In the genomic region with DNA sequence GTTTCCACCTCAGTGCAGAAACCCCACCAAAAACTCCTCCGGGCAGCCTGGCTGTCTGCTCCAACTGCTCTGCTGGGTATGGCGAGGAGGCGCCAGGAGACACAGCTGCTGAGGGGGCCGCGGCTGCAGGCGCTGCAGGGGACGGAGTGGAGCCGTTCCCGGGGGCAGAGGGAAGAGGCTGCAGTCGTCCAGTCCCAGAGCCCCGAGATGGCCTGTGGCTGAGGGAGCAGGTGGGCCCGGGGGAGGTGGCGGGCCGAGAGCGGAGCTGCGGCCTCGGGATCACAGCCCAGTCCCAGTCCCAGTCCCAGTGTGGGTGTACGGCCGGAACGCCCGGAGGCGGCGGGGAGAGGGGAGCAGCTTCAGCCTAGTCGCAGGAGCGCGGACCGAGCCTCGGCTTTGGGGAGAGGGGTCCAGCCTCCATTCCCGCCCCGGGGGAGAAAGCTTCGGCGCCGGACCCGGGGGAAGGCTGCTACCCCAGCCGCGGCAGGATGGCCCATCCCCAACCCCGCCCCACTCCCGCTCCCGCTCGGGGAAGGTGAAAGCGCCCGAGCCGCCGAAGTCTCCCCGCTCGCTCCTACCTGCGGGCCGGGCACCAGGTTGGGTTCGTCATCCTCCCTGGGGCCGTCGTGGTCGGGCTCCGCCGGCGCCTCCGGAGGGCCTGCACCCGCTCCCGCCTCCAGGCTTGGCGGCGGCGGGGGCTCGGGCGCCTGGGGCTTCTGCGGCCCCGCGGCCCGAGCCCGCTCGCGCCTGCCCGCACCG, we compare ENCODE assay signal across 8 cellular contexts. TPM values are rescaled to one million over a fixed set of nuclear protein-coding genes. Genes with fewer than 3 reads are reported as not detected.
DNase-seq lines count a peak whose midpoint lies in the region; ATAC-seq, FAIRE-seq and TF ChIP-seq lines count a peak whose summit lies in the region.

No MANE protein-coding gene starts in this region.

- peak overlapping the region; percentile 52 for H2BK120ac ChIP-seq in mesendoderm (ENCODE audit: low read depth, low read length)

- peak overlapping the region; percentile 92 for H3K56ac ChIP-seq in mesendoderm (ENCODE audit: low read length)

- H3K4me3 ChIP-seq in ectodermal cell (ENCODE audit: insufficient read depth, low read depth, low read length) (peak overlapping the region; percentile 57), mesendoderm (ENCODE audit: low read length) (peak overlapping the region; percentile 87)

- H3K79me1 ChIP-seq in mesendoderm (ENCODE audit: low read length): peaks cover 26% of the 10 kb centered on the region

- H3K27me3 ChIP-seq in ectodermal cell (ENCODE audit: control insufficient read depth, insufficient read depth, low read length, poor library complexity, severe bottlenecking) (no peaks in the 10 kb centered on the region), mesendoderm (ENCODE audit: insufficient read depth, low read length, poor library complexity) (no peaks in the 10 kb centered on the region)

- peak overlapping the region; percentile 42 for H3K27ac Mint-ChIP-seq in activated CD4-positive, alpha-beta T cell treated with anti-CD3 and anti-CD28 coated beads for 36 hours

- H3K36me3 ChIP-seq in ectodermal cell (ENCODE audit: control insufficient read depth, insufficient read depth, low read length) (peaks cover 12% of the 10 kb centered on the region), mesendoderm (ENCODE audit: control insufficient read depth, insufficient read depth, low read length) (no peaks in the 10 kb centered on the region)

- no peaks in the 10 kb centered on the region for H3K27me3 Mint-ChIP-seq in activated CD4-positive, alpha-beta T cell treated with anti-CD3 and anti-CD28 coated beads for 36 hours

- no peak for TF ChIP-seq CTCF in C4-2B (conservative IDR thresholded peaks at IDR 0.05)

- 0 to 1% methylated on average over 72 of the region's 72 CpGs for WGBS in ectodermal cell, 2 experiments
- no CpG with 5 or more reads among the region's 72 CpGs for WGBS in mesendoderm (ENCODE audit: extremely low coverage, insufficient coverage, low lambda C conversion rate)

- ATAC-seq in GM19395 (IDR thresholded peaks at IDR 0.05; ENCODE audit: unreplicated experiment): peak; percentile 38
- ATAC-seq in HG03442 (IDR thresholded peaks at IDR 0.05; ENCODE audit: unreplicated experiment): peak; percentile 40
- ATAC-seq in activated CD4-positive, alpha-beta T cell treated with anti-CD3 and anti-CD28 coated beads for 36 hours: peak; percentile 45

- H3K27ac ChIP-seq in C4-2B: peak overlapping the region; percentile 85
- no peak overlapping the region for H3K27ac ChIP-seq in ectodermal cell (ENCODE audit: insufficient read depth, low read depth, low read length, poor library complexity, severe bottlenecking)
- peak overlapping the region; percentile 61 for H3K27ac ChIP-seq in mesendoderm (ENCODE audit: low read depth, low read length)

- H3K4me1 ChIP-seq in ectodermal cell (ENCODE audit: control insufficient read depth, insufficient read depth, low read length) (peaks cover 7% of the 10 kb centered on the region), mesendoderm (ENCODE audit: control insufficient read depth, low read depth, low read length) (peaks cover 6% of the 10 kb centered on the region)

- H3K4me2 ChIP-seq in mesendoderm (ENCODE audit: low read length): peak overlapping the region; percentile 95

- no peak overlapping the region for H2BK5ac ChIP-seq in mesendoderm (ENCODE audit: low read length)

- H3K9me3 ChIP-seq in ectodermal cell (ENCODE audit: control insufficient read depth, low read length): no peaks in the 10 kb centered on the region

- no peaks in the 10 kb centered on the region for H3K9me3 Mint-ChIP-seq in activated CD4-positive, alpha-beta T cell treated with anti-CD3 and anti-CD28 coated beads for 36 hours (ENCODE audit: low read depth)

- H3K36me3 Mint-ChIP-seq in activated CD4-positive, alpha-beta T cell treated with anti-CD3 and anti-CD28 coated beads for 36 hours (ENCODE audit: low read depth): peaks cover 13% of the 10 kb centered on the region

- intact Hi-C loops in activated CD4-positive, alpha-beta T cell treated with anti-CD3 and anti-CD28 coated beads for 36 hours (cut with DNase I, micrococcal nuclease): loop anchor here (1.0 to 10.0 kb wide), 6 partner anchors 37 to 549 kb away; a partner anchor contains a TSS

- H3K4ac ChIP-seq in mesendoderm (ENCODE audit: low read depth, low read length): peak overlapping the region; percentile 76

- peaks cover 34% of the 10 kb centered on the region for H3K79me2 ChIP-seq in mesendoderm (ENCODE audit: control insufficient read depth, insufficient read depth, low read length)

- no peak for FAIRE-seq in frontal cortex (lab: Jason Lieb, UNC)

- no peak overlapping the region for H4K5ac ChIP-seq in mesendoderm (ENCODE audit: low read length)

- H3K23ac ChIP-seq in mesendoderm (ENCODE audit: low read length): peak overlapping the region; percentile 89

- peak overlapping the region; percentile 83 for H3K18ac ChIP-seq in mesendoderm (ENCODE audit: low read length)

- H3K9ac ChIP-seq in mesendoderm (ENCODE audit: low read length): peak overlapping the region; percentile 77

- CTCF ChIA-PET in activated CD4-positive, alpha-beta T cell treated with anti-CD3 and anti-CD28 coated beads for 36 hours (lab: Charles Lee): interaction anchor here (1.0 kb wide), 2 partner anchors 16 to 30 kb away, joined by 3 to 4 read pairs; no protein-coding TSS in a partner anchor

- no peak overlapping the region for H2BK15ac ChIP-seq in mesendoderm (replicated peaks; ENCODE audit: low read depth)

- H4K8ac ChIP-seq in mesendoderm (ENCODE audit: low read depth, low read length): no peak overlapping the region

- peak overlapping the region; percentile 80 for H3K4me3 Mint-ChIP-seq in activated CD4-positive, alpha-beta T cell treated with anti-CD3 and anti-CD28 coated beads for 36 hours

- POLR2A ChIA-PET in activated CD4-positive, alpha-beta T cell treated with anti-CD3 and anti-CD28 coated beads for 36 hours (lab: Charles Lee): no interaction called here

- H2AK5ac ChIP-seq in mesendoderm (ENCODE audit: low read length): no peak overlapping the region

- peak; percentile 66 for DNase-seq in activated CD4-positive, alpha-beta T cell treated with anti-CD3 and anti-CD28 coated beads for 36 hours
- DNase-seq in mesendoderm (peak; percentile 35), frontal cortex (ENCODE audit: low spot score in 2 of 2) (no peak)
- DNase-seq in stimulated activated CD8-positive, alpha-beta memory T cell treated with anti-CD3 and anti-CD28 coated beads, Interleukin-4, amount 100 ng/mL, for 4 hours (ENCODE audit: low read depth in 2 of 2, low spot score in 1 of 2): peak; percentile 14

- peaks cover 25% of the 10 kb centered on the region for H3K4me1 Mint-ChIP-seq in activated CD4-positive, alpha-beta T cell treated with anti-CD3 and anti-CD28 coated beads for 36 hours

RNA-seq across cellular contexts. Expression of a gene that starts 0.5 kb away (rescaled TPM):
- total RNA-seq in activated CD4-positive, alpha-beta T cell treated with anti-CD3 and anti-CD28 coated beads for 36 hours: 10 to 100 TPM; 63.6 to 77.7 TPM
- polyA plus RNA-seq in ectodermal cell (2013, experiment 1 of 4): 102 TPM
- 81.0 TPM for polyA plus RNA-seq in ectodermal cell (2013, experiment 2 of 4)
- polyA plus RNA-seq in ectodermal cell (2013, experiment 3 of 4): 96.2 TPM
- 102 TPM for polyA plus RNA-seq in ectodermal cell (2013, experiment 4 of 4)
- polyA plus RNA-seq in mesendoderm (2013, experiment 1 of 2): 34.2 TPM
- 33.5 TPM for polyA plus RNA-seq in mesendoderm (2013, experiment 2 of 2)
- total RNA-seq in frontal cortex: 26.1 TPM

RNA-seq across cellular contexts. Expression of a gene that starts 37.1 kb away (rescaled TPM):
- 100 to 1,000 TPM; 192 to 197 TPM for total RNA-seq in activated CD4-positive, alpha-beta T cell treated with anti-CD3 and anti-CD28 coated beads for 36 hours
- polyA plus RNA-seq in ectodermal cell (2013, experiment 1 of 4): 104 TPM
- polyA plus RNA-seq in ectodermal cell (2013, experiment 2 of 4): 98.4 TPM
- 70.5 TPM for polyA plus RNA-seq in ectodermal cell (2013, experiment 3 of 4)
- polyA plus RNA-seq in ectodermal cell (2013, experiment 4 of 4): 81.7 TPM
- 74.4 TPM for polyA plus RNA-seq in mesendoderm (2013, experiment 1 of 2)
- 72.2 TPM for polyA plus RNA-seq in mesendoderm (2013, experiment 2 of 2)
- total RNA-seq in frontal cortex: 77.0 TPM

RNA-seq across cellular contexts. Expression of a gene that starts 38.2 kb away (rescaled TPM):
- 100 to 1,000 TPM in 1 of 2 experiments, 10 to 100 TPM in 1; 83.2 to 109 TPM for total RNA-seq in activated CD4-positive, alpha-beta T cell treated with anti-CD3 and anti-CD28 coated beads for 36 hours
- 119 TPM for polyA plus RNA-seq in ectodermal cell (2013, experiment 1 of 4)
- polyA plus RNA-seq in ectodermal cell (2013, experiment 2 of 4): 114 TPM
- 115 TPM for polyA plus RNA-seq in ectodermal cell (2013, experiment 3 of 4)
- polyA plus RNA-seq in ectodermal cell (2013, experiment 4 of 4): 126 TPM
- 110 TPM for polyA plus RNA-seq in mesendoderm (2013, experiment 1 of 2)
- 109 TPM for polyA plus RNA-seq in mesendoderm (2013, experiment 2 of 2)
- total RNA-seq in frontal cortex: 28.1 TPM

RNA-seq across cellular contexts. Expression of a gene that starts 44.2 kb away (rescaled TPM):
- total RNA-seq in activated CD4-positive, alpha-beta T cell treated with anti-CD3 and anti-CD28 coated beads for 36 hours: 1 to 10 TPM; 4.2 to 4.8 TPM
- polyA plus RNA-seq in ectodermal cell (2013, experiment 1 of 4): 6.6 TPM
- 6.8 TPM for polyA plus RNA-seq in ectodermal cell (2013, experiment 2 of 4)
- polyA plus RNA-seq in ectodermal cell (2013, experiment 3 of 4): 3.3 TPM
- polyA plus RNA-seq in ectodermal cell (2013, experiment 4 of 4): 3.6 TPM
- polyA plus RNA-seq in mesendoderm (2013, experiment 1 of 2): 8.2 TPM
- 7.6 TPM for polyA plus RNA-seq in mesendoderm (2013, experiment 2 of 2)
- 3.3 TPM for total RNA-seq in frontal cortex

RNA-seq across cellular contexts. Expression of a gene that starts 46.1 kb away (rescaled TPM):
- 10 to 100 TPM; 16.3 to 18.1 TPM for total RNA-seq in activated CD4-positive, alpha-beta T cell treated with anti-CD3 and anti-CD28 coated beads for 36 hours
- polyA plus RNA-seq in ectodermal cell (2013, experiment 1 of 4): 19.1 TPM
- polyA plus RNA-seq in ectodermal cell (2013, experiment 2 of 4): 23.3 TPM
- polyA plus RNA-seq in ectodermal cell (2013, experiment 3 of 4): 17.9 TPM
- polyA plus RNA-seq in ectodermal cell (2013, experiment 4 of 4): 19.3 TPM
- 15.3 TPM for polyA plus RNA-seq in mesendoderm (2013, experiment 1 of 2)
- polyA plus RNA-seq in mesendoderm (2013, experiment 2 of 2): 15.9 TPM
- 13.5 TPM for total RNA-seq in frontal cortex

Comparison
In these comparisons a context has a peak if more than half of its experiments do, and no peak if none do; other contexts are left out.
1. DNase-seq: peak in activated CD4-positive, alpha-beta T cell treated with anti-CD3 and anti-CD28 coated beads for 36 hours (single experiment), mesendoderm (single experiment) and stimulated activated CD8-positive, alpha-beta memory T cell treated with anti-CD3 and anti-CD28 coated beads, Interleukin-4, amount 100 ng/mL, for 4 hours (2 of 2); none in frontal cortex (0 of 2).
2. Peak in every context shown above with its lines, with median percentiles within 50 percentile points of each other: ATAC-seq.